ENCODE assay signal across 10 cellular contexts in genomic region chr15:88896339-88897033, GRCh38. TPM values are rescaled to one million over a fixed set of nuclear protein-coding genes. Genes with fewer than 3 reads are reported as not detected.
DNase-seq lines count a peak whose midpoint lies in the region; ATAC-seq and TF ChIP-seq lines count a peak whose summit lies in the region.
"Had no signal": no experiment of that assay in that cellular context is flagged by ENCODE, and none has a peak within 500 bp of the region (broad histone marks: within the 10 kb centered on the region; RNA-seq: fewer than 3 reads in every experiment).

No MANE protein-coding gene starts in this region.

- no peak for DNase-seq in activated naive CD4-positive, alpha-beta T cell treated with Interleukin-2 at 50 U/mL for 16 hours
- DNase-seq in activated CD8-positive, alpha-beta T cell treated with anti-CD3 and anti-CD28 coated beads for 36 hours = no peak
- peak in 1 of 3 donors; percentile 68 for DNase-seq in right cardiac atrium
- DNase-seq in tibial artery = no peak
- no peak for DNase-seq in HT-29 (ENCODE audit: low spot score)
- DNase-seq in pons (ENCODE audit: low spot score) = no peak
- DNase-seq: NCI-H1436 treated with DMSO at 0.1 percent for 48 hours had no signal

- H3K36me3 ChIP-seq in tibial artery = peaks cover 22 to 30% (median 29%) of the 10 kb centered on the region in 3 donors
- H3K36me3 ChIP-seq: transverse colon had no signal

- H3K27me3 Mint-ChIP-seq in activated naive CD4-positive, alpha-beta T cell treated with anti-CD3 and anti-CD28 coated beads, Interleukin-2, amount 50 U/mL, for 24 hours = no peaks in the 10 kb centered on the region
- H3K27me3 Mint-ChIP-seq in activated CD8-positive, alpha-beta T cell treated with anti-CD3 and anti-CD28 coated beads for 36 hours = no peaks in the 10 kb centered on the region

- no peak for TF ChIP-seq CTCF in activated CD8-positive, alpha-beta T cell treated with anti-CD3 and anti-CD28 coated beads for 36 hours (IDR thresholded peaks at IDR 0.05)
- TF ChIP-seq CTCF in tibial artery (IDR thresholded peaks at IDR 0.05) = no peak

- POLR2A ChIA-PET in activated CD8-positive, alpha-beta T cell treated with anti-CD3 and anti-CD28 coated beads for 36 hours (lab: Charles Lee) = interaction anchor here (0.6 to 1.3 kb wide), 4 partner anchors 9 to 270 kb away, joined by 3 to 4 read pairs (median 3); no protein-coding TSS in a partner anchor

- H3K9me3 ChIP-seq in right cardiac atrium (ENCODE audit: control insufficient read depth, low read length) (no peaks in the 10 kb centered on the region), tibial artery (no peaks in the 10 kb centered on the region)
- H3K9me3 ChIP-seq: transverse colon had no signal

- H3K4me1 ChIP-seq in right cardiac atrium (ENCODE audit: control insufficient read depth, insufficient read depth, low read length) (peaks cover 6% of the 10 kb centered on the region), tibial artery (peaks cover 0 to 78% (median 59%) of the 10 kb centered on the region in 4 donors)

- peak overlapping the region; percentile 26 for H3K4me3 Mint-ChIP-seq in activated naive CD4-positive, alpha-beta T cell treated with anti-CD3 and anti-CD28 coated beads, Interleukin-2, amount 50 U/mL, for 24 hours
- H3K4me3 Mint-ChIP-seq in activated CD8-positive, alpha-beta T cell treated with anti-CD3 and anti-CD28 coated beads for 36 hours = no peak overlapping the region

- 65% methylated on average over 8 of the region's 8 CpGs for WGBS in right cardiac atrium

- no peaks in the 10 kb centered on the region for H3K36me3 Mint-ChIP-seq in activated naive CD4-positive, alpha-beta T cell treated with anti-CD3 and anti-CD28 coated beads, Interleukin-2, amount 50 U/mL, for 24 hours
- H3K36me3 Mint-ChIP-seq in activated CD8-positive, alpha-beta T cell treated with anti-CD3 and anti-CD28 coated beads for 36 hours (ENCODE audit: low read depth) = peaks cover 7% of the 10 kb centered on the region

- H3K4me1 Mint-ChIP-seq in activated naive CD4-positive, alpha-beta T cell treated with anti-CD3 and anti-CD28 coated beads, Interleukin-2, amount 50 U/mL, for 24 hours = peaks cover 40% of the 10 kb centered on the region
- peaks cover 32% of the 10 kb centered on the region for H3K4me1 Mint-ChIP-seq in activated CD8-positive, alpha-beta T cell treated with anti-CD3 and anti-CD28 coated beads for 36 hours (ENCODE audit: low read depth)

- H3K4me3 ChIP-seq in right cardiac atrium (ENCODE audit: low read length) (no peak overlapping the region), tibial artery (no peak overlapping the region)

- peak overlapping the region; percentile 33 for H3K27ac Mint-ChIP-seq in activated naive CD4-positive, alpha-beta T cell treated with anti-CD3 and anti-CD28 coated beads, Interleukin-2, amount 50 U/mL, for 24 hours
- peak overlapping the region; percentile 18 for H3K27ac Mint-ChIP-seq in activated CD8-positive, alpha-beta T cell treated with anti-CD3 and anti-CD28 coated beads for 36 hours

- intact Hi-C loops in activated CD8-positive, alpha-beta T cell treated with anti-CD3 and anti-CD28 coated beads for 36 hours (cut with micrococcal nuclease) = no loop called here
- intact Hi-C loops in right cardiac atrium (cut with DNase I) (no loop called here), tibial artery (cut with DNase I; ENCODE audit: low total_unique reads) (loop anchor here (10.0 kb wide), 1 partner anchor 348 kb away; the partner anchor contains the start of gene FANCI)

- no peaks in the 10 kb centered on the region for H3K9me3 Mint-ChIP-seq in activated naive CD4-positive, alpha-beta T cell treated with anti-CD3 and anti-CD28 coated beads, Interleukin-2, amount 50 U/mL, for 24 hours
- no peaks in the 10 kb centered on the region for H3K9me3 Mint-ChIP-seq in activated CD8-positive, alpha-beta T cell treated with anti-CD3 and anti-CD28 coated beads for 36 hours

- no peak for ATAC-seq in activated CD8-positive, alpha-beta T cell treated with anti-CD3 and anti-CD28 coated beads for 36 hours
- peak; percentile 7 to 26 for ATAC-seq in right cardiac atrium
- ATAC-seq in HG03175 (IDR thresholded peaks at IDR 0.05; ENCODE audit: unreplicated experiment) = no peak

- H3K27ac ChIP-seq in right cardiac atrium (ENCODE audit: low read length) (no peak overlapping the region), tibial artery (peak overlapping the region; percentile 78 to 87)

- H3K27me3 ChIP-seq in right cardiac atrium (ENCODE audit: control insufficient read depth, insufficient read depth) = no peaks in the 10 kb centered on the region
- H3K27me3 ChIP-seq in tibial artery = no peaks in the 10 kb centered on the region

- CTCF ChIA-PET in activated CD8-positive, alpha-beta T cell treated with anti-CD3 and anti-CD28 coated beads for 36 hours (lab: Charles Lee) = interaction anchor here (1.0 to 4.2 kb wide), 3 partner anchors 8 to 246 kb away, joined by 3 to 50 read pairs (median 5); no protein-coding TSS in a partner anchor

RNA-seq across cellular contexts. Expression of gene HAPLN3, which starts 1.1 kb away (rescaled TPM):
- 10 to 100 TPM; 63.2 to 69.5 TPM for total RNA-seq in activated CD8-positive, alpha-beta T cell treated with anti-CD3 and anti-CD28 coated beads for 36 hours
- total RNA-seq in right cardiac atrium = 1 to 10 TPM; 1.6 to 2.8 (median 2.3) TPM
- polyA plus RNA-seq in right cardiac atrium = 2.0 TPM
- total RNA-seq in HT-29 (2014; rRNA removed; shearing (Covaris generic)) = 1.2 and 2.3 TPM in 2 replicates

RNA-seq across cellular contexts. Expression of gene MFGE8, which starts 16.7 kb away (rescaled TPM):
- 10 to 100 TPM; 29.0 to 34.0 TPM for total RNA-seq in activated CD8-positive, alpha-beta T cell treated with anti-CD3 and anti-CD28 coated beads for 36 hours
- 100 to 1,000 TPM; 200 to 347 (median 278) TPM for total RNA-seq in right cardiac atrium
- polyA plus RNA-seq in right cardiac atrium = 289 TPM
- total RNA-seq in HT-29 (2014; rRNA removed; shearing (Covaris generic)) = 27.0 and 38.1 TPM in 2 replicates

Comparison
In these comparisons a context has a peak if more than half of its experiments do, and no peak if none do; other contexts are left out.
1. ATAC-seq: peak in right cardiac atrium (2 of 2); none in activated CD8-positive, alpha-beta T cell treated with anti-CD3 and anti-CD28 coated beads for 36 hours (single experiment) and HG03175 (single experiment).
2. RNA of gene HAPLN3, which starts 1.1 kb away (total RNA-seq): 63.2 to 69.5 TPM in activated CD8-positive, alpha-beta T cell treated with anti-CD3 and anti-CD28 coated beads for 36 hours; 1.6 to 2.8 TPM in right cardiac atrium and 1.2 to 2.3 TPM in HT-29; every median in the first group is over 10 times any median in the second.